ENCODE assay signal across 19 cellular contexts in genomic region chr11:117704416-117705150, GRCh38.
DNase-seq lines count a peak whose midpoint lies in the region; ATAC-seq and TF ChIP-seq lines count a peak whose summit lies in the region.
"Had no signal": no experiment of that assay in that cellular context is flagged by ENCODE, and none has a peak within 500 bp of the region (broad histone marks: within the 10 kb centered on the region; RNA-seq: fewer than 3 reads in every experiment).

No MANE protein-coding gene starts in this region.

- H3K4me3 ChIP-seq in right atrium auricular region (no peak overlapping the region), left ventricle myocardium inferior (peak overlapping the region; percentile 32)
- H3K4me3 ChIP-seq: lower lobe of right lung, pancreas, tibial artery had no signal

- intact Hi-C loops in Right ventricle myocardium superior (cut with DNase I) (no loop called here), left ventricle myocardium inferior (cut with micrococcal nuclease) (no loop called here)

- TF ChIP-seq CTCF in right atrium auricular region (IDR thresholded peaks at IDR 0.05) (no peak), left ventricle myocardium inferior (IDR thresholded peaks at IDR 0.05; ENCODE audit: borderline replicate concordance) (no peak)

- H3K4me1 ChIP-seq in right atrium auricular region = peaks cover 0 to 13% of the 10 kb centered on the region in 2 donors
- H3K4me1 ChIP-seq in left ventricle myocardium inferior = peaks cover 11% of the 10 kb centered on the region
- H3K4me1 ChIP-seq: lower lobe of right lung, pancreas, tibial artery had no signal

- H3K9me3 Mint-ChIP-seq in activated naive CD8-positive, alpha-beta T cell treated with anti-CD3 and anti-CD28 coated beads for 36 hours = no peaks in the 10 kb centered on the region
- H3K9me3 Mint-ChIP-seq: activated CD4-positive, alpha-beta T cell treated with anti-CD3 and anti-CD28 coated beads, Interleukin-2, amount 10 ng/mL, durations not matched to agents 7 days and 5 days; CD4-positive, alpha-beta T cell; stimulated activated naive B cell treated with anti-CD40 and anti-IgM and Interleukin-4, amounts not matched to agents 10 μg/mL and 1 μg/mL and 100 μg/mL, for 72 hours had no signal

- no peak for DNase-seq in Right ventricle myocardium superior
- DNase-seq in right atrium auricular region (ENCODE audit: low spot score) = no peak
- peak; percentile 60 for DNase-seq in NCI-H69 (lab: John Stamatoyannopoulos, UW)
- no peak for DNase-seq in left ventricle myocardium inferior
- DNase-seq in superior temporal gyrus (ENCODE audit: extremely low spot score) = peak; percentile 78
- DNase-seq in activated naive CD8-positive, alpha-beta T cell treated with anti-CD3 and anti-CD28 coated beads for 36 hours = no peak
- no peak for DNase-seq in activated CD4-positive, alpha-beta T cell treated with anti-CD3 and anti-CD28 coated beads, Interleukin-2, amount 50 U/mL, for 4 hours
- no peak for DNase-seq in NCI-H1105 treated with DMSO at 0.1 percent for 48 hours (lab: John Stamatoyannopoulos, UW)
- DNase-seq: activated CD4-positive, alpha-beta T cell treated with anti-CD3 and anti-CD28 coated beads, Interleukin-2, amount 10 ng/mL, durations not matched to agents 7 days and 5 days; activated CD8-positive, alpha-beta memory T cell treated with anti-CD3 and anti-CD28 coated beads, Interleukin-2, amount 50 U/mL, for 4 hours; activated gamma-delta T cell; CD4-positive, alpha-beta T cell; DND-41; KBM-7; lower lobe of right lung; pancreas; RPMI8226; stimulated activated naive B cell treated with anti-CD40 and anti-IgM and Interleukin-4, amounts not matched to agents 10 μg/mL and 1 μg/mL and 100 μg/mL, for 72 hours had no signal

- no peak overlapping the region for H3K4me3 Mint-ChIP-seq in activated naive CD8-positive, alpha-beta T cell treated with anti-CD3 and anti-CD28 coated beads for 36 hours
- H3K4me3 Mint-ChIP-seq: activated CD4-positive, alpha-beta T cell treated with anti-CD3 and anti-CD28 coated beads, Interleukin-2, amount 10 ng/mL, durations not matched to agents 7 days and 5 days; CD4-positive, alpha-beta T cell; stimulated activated naive B cell treated with anti-CD40 and anti-IgM and Interleukin-4, amounts not matched to agents 10 μg/mL and 1 μg/mL and 100 μg/mL, for 72 hours had no signal

- no peak overlapping the region for H3K27ac Mint-ChIP-seq in activated naive CD8-positive, alpha-beta T cell treated with anti-CD3 and anti-CD28 coated beads for 36 hours
- H3K27ac Mint-ChIP-seq: activated CD4-positive, alpha-beta T cell treated with anti-CD3 and anti-CD28 coated beads, Interleukin-2, amount 10 ng/mL, durations not matched to agents 7 days and 5 days; CD4-positive, alpha-beta T cell; stimulated activated naive B cell treated with anti-CD40 and anti-IgM and Interleukin-4, amounts not matched to agents 10 μg/mL and 1 μg/mL and 100 μg/mL, for 72 hours had no signal

- peaks cover 6% of the 10 kb centered on the region for H3K4me1 Mint-ChIP-seq in activated naive CD8-positive, alpha-beta T cell treated with anti-CD3 and anti-CD28 coated beads for 36 hours

- no peaks in the 10 kb centered on the region for H3K36me3 Mint-ChIP-seq in activated naive CD8-positive, alpha-beta T cell treated with anti-CD3 and anti-CD28 coated beads for 36 hours
- H3K36me3 Mint-ChIP-seq: stimulated activated naive B cell treated with anti-CD40 and anti-IgM and Interleukin-4, amounts not matched to agents 10 μg/mL and 1 μg/mL and 100 μg/mL, for 72 hours had no signal

- ATAC-seq in Right ventricle myocardium superior (ENCODE audit: poor library complexity) = peak; percentile 53
- ATAC-seq: stimulated activated naive B cell treated with anti-CD40 and anti-IgM and Interleukin-4, amounts not matched to agents 10 μg/mL and 1 μg/mL and 100 μg/mL, for 72 hours had no signal

- H3K27ac ChIP-seq in right atrium auricular region (no peak overlapping the region), left ventricle myocardium inferior (replicated peaks) (no peak overlapping the region)
- H3K27ac ChIP-seq: lower lobe of right lung, pancreas, tibial artery had no signal

- H3K36me3 ChIP-seq in right atrium auricular region = no peaks in the 10 kb centered on the region
- H3K36me3 ChIP-seq in left ventricle myocardium inferior = no peaks in the 10 kb centered on the region
- H3K36me3 ChIP-seq: lower lobe of right lung, pancreas, tibial artery had no signal

- no peaks in the 10 kb centered on the region for H3K27me3 ChIP-seq in right atrium auricular region
- H3K27me3 ChIP-seq in left ventricle myocardium inferior (ENCODE audit: low read depth) = no peaks in the 10 kb centered on the region
- H3K27me3 ChIP-seq: pancreas had no signal

- H3K9me3 ChIP-seq in right atrium auricular region (no peaks in the 10 kb centered on the region), left ventricle myocardium inferior (replicated peaks) (peaks cover 5% of the 10 kb centered on the region)
- H3K9me3 ChIP-seq: lower lobe of right lung, pancreas had no signal

- peaks cover 11% of the 10 kb centered on the region for H3K27me3 Mint-ChIP-seq in activated naive CD8-positive, alpha-beta T cell treated with anti-CD3 and anti-CD28 coated beads for 36 hours

Comparison
In these comparisons a context has a peak if more than half of its experiments do, and no peak if none do; other contexts are left out.
1. DNase-seq: peak in NCI-H69 (single experiment) and superior temporal gyrus (single experiment); none in Right ventricle myocardium superior (single experiment), right atrium auricular region (single experiment), left ventricle myocardium inferior (single experiment), activated naive CD8-positive, alpha-beta T cell treated with anti-CD3 and anti-CD28 coated beads for 36 hours (single experiment), activated CD4-positive, alpha-beta T cell treated with anti-CD3 and anti-CD28 coated beads, Interleukin-2, amount 50 U/mL, for 4 hours (0 of 2) and NCI-H1105 treated with DMSO at 0.1 percent for 48 hours (single experiment).